ENCODE assay signal across 20 cellular contexts in genomic region chr3:105984837-105985236, GRCh38.
DNase-seq lines count a peak whose midpoint lies in the region; ATAC-seq, FAIRE-seq and TF ChIP-seq lines count a peak whose summit lies in the region.
"Had no signal": no experiment of that assay in that cellular context is flagged by ENCODE, and none has a peak within 500 bp of the region (broad histone marks: within the 10 kb centered on the region; RNA-seq: fewer than 3 reads in every experiment).

No MANE protein-coding gene starts in this region.

- no peak overlapping the region for H3K4me3 ChIP-seq in mammary epithelial cell (replicated peaks in 1 of 3; ENCODE audit: insufficient read depth in 1 of 3, low read depth in 2 of 3, low read length in 3 of 3)
- H3K4me3 ChIP-seq in naive thymus-derived CD4-positive, alpha-beta T cell (ENCODE audit: low read length): peak overlapping the region; percentile 11
- no peak overlapping the region for H3K4me3 ChIP-seq in heart left ventricle
- no peak overlapping the region for H3K4me3 ChIP-seq in colonic mucosa
- H3K4me3 ChIP-seq: BLaER1, SJCRH30 had no signal

- H3K4me3 Mint-ChIP-seq in MCF 10A (ENCODE audit: unreplicated experiment) (no peak overlapping the region), T-helper 17 cell (no peak overlapping the region)
- peak overlapping the region in 3 of 10 donors; percentile 10 to 53 (median 17) for H3K4me3 Mint-ChIP-seq in naive thymus-derived CD4-positive, alpha-beta T cell
- H3K4me3 Mint-ChIP-seq: HFFc6 had no signal

- H3K27ac Mint-ChIP-seq in MCF 10A (ENCODE audit: low read depth, unreplicated experiment): no peak overlapping the region
- no peak overlapping the region for H3K27ac Mint-ChIP-seq in T-helper 17 cell
- no peak overlapping the region for H3K27ac Mint-ChIP-seq in naive thymus-derived CD4-positive, alpha-beta T cell
- H3K27ac Mint-ChIP-seq: HFFc6 had no signal

- H3K4me1 Mint-ChIP-seq in MCF 10A (ENCODE audit: insufficient read depth, unreplicated experiment) (no peaks in the 10 kb centered on the region), T-helper 17 cell (peaks cover 21% of the 10 kb centered on the region)
- peaks cover 24 to 41% (median 38%) of the 10 kb centered on the region in 7 donors for H3K4me1 Mint-ChIP-seq in naive thymus-derived CD4-positive, alpha-beta T cell

- FAIRE-seq in HTR-8/SVneo (lab: Jason Lieb, UNC): no peak
- FAIRE-seq: A204.1, G401.6 had no signal

- WGBS in mammary epithelial cell (ENCODE audit: low coverage, missing lambda C conversion rate): 100% methylated on average over 1 of the region's 1 CpG
- 93 to 99% (median 96%) methylated on average over 1 of the region's 1 CpG for WGBS in heart left ventricle, 4 donors

- intact Hi-C loops in mammary epithelial cell (cut with micrococcal nuclease): no loop called here
- intact Hi-C loops in MCF 10A (cut with micrococcal nuclease): no loop called here
- intact Hi-C loops in naive thymus-derived CD4-positive, alpha-beta T cell (cut with micrococcal nuclease): loop anchor here in 1 of 2 donors (5.0 kb wide), 1 partner anchor 192 kb away; no protein-coding TSS in a partner anchor
- intact Hi-C loops in heart left ventricle (cut with DNase I): no loop called here
- intact Hi-C loops in colonic mucosa (cut with DNase I): no loop called here

- H2AFZ ChIP-seq in mammary epithelial cell (ENCODE audit: low read depth, low read length): no peak overlapping the region

- H3K36me3 ChIP-seq in mammary epithelial cell (ENCODE audit: insufficient read depth, low read length): no peaks in the 10 kb centered on the region
- no peaks in the 10 kb centered on the region for H3K36me3 ChIP-seq in naive thymus-derived CD4-positive, alpha-beta T cell (ENCODE audit: control insufficient read depth in 2 of 3, insufficient read depth in 3 of 3, low read length in 3 of 3)
- no peaks in the 10 kb centered on the region for H3K36me3 ChIP-seq in heart left ventricle
- H3K36me3 ChIP-seq in colonic mucosa: no peaks in the 10 kb centered on the region
- H3K36me3 ChIP-seq: BLaER1, SJCRH30 had no signal

- TF ChIP-seq CTCF in mammary epithelial cell (conservative IDR thresholded peaks at IDR 0.05 in 1 of 2, IDR thresholded peaks at IDR 0.05 in 1 of 2; ENCODE audit: extremely low read depth in 1 of 2, insufficient read depth in 1 of 2, low read depth in 1 of 2, low read length in 2 of 2): no peak
- no peak for TF ChIP-seq CTCF in MCF 10A (IDR thresholded peaks at IDR 0.05; ENCODE audit: unreplicated experiment)
- no peak for TF ChIP-seq CTCF in heart left ventricle (IDR thresholded peaks at IDR 0.05)
- no peak for TF ChIP-seq CTCF in colonic mucosa (IDR thresholded peaks at IDR 0.05)

- in situ Hi-C loops in mammary epithelial cell (cut with MboI; ENCODE audit: low sequenced_read_pairs in 2 of 2): no loop called here

- no TSS peak for BruUV-seq in mammary epithelial cell (replicated peaks; lab: Mats Ljungman, UMichigan)
- BruUV-seq in MCF 10A (replicated peaks; lab: Mats Ljungman, UMichigan): no TSS peak

- H3K9me3 ChIP-seq in mammary epithelial cell (replicated peaks; ENCODE audit: insufficient read depth, low read length) (no peaks in the 10 kb centered on the region), T-helper 17 cell (ENCODE audit: control insufficient read depth, low read length, poor library complexity, severe bottlenecking) (no peaks in the 10 kb centered on the region), heart left ventricle (peaks cover 0 to 15% (median 7%) of the 10 kb centered on the region in 12 donors), colonic mucosa (no peaks in the 10 kb centered on the region)
- H3K9me3 ChIP-seq in naive thymus-derived CD4-positive, alpha-beta T cell (ENCODE audit: control insufficient read depth in 2 of 3, low read length in 3 of 3): no peaks in the 10 kb centered on the region
- H3K9me3 ChIP-seq: SJCRH30 had no signal

- POLR2A ChIA-PET in MCF 10A (lab: Yijun Ruan, JAX): no interaction called here
- POLR2A ChIA-PET in naive thymus-derived CD4-positive, alpha-beta T cell (lab: Charles Lee): no interaction called here

- no peak for TF ChIP-seq POLR2A in heart left ventricle (IDR thresholded peaks at IDR 0.05)

- DNase-seq in mammary epithelial cell (peak; percentile 40), MCF 10A (ENCODE audit: unreplicated experiment) (no peak), HTR-8/SVneo (ENCODE audit: insufficient read length, low spot score) (peak; percentile 36), T-helper 17 cell (no peak), hippocampal formation (lab: John Stamatoyannopoulos, UW) (no peak), heart left ventricle (no peak), colonic mucosa (no peak)
- no peak for DNase-seq in naive thymus-derived CD4-positive, alpha-beta T cell
- DNase-seq: DMS79, HFFc6, NCI-H1417, NCI-H187 treated with DMSO at 0.1 percent for 48 hours, NCI-H345, NCI-H526, PC-3, SW 1271 had no signal

- H3K4me2 ChIP-seq in mammary epithelial cell (ENCODE audit: insufficient read depth, low read depth, low read length): no peak overlapping the region
- H3K4me2 ChIP-seq: BLaER1 had no signal

- no peaks in the 10 kb centered on the region for H3K36me3 Mint-ChIP-seq in MCF 10A (ENCODE audit: insufficient read depth, unreplicated experiment)
- peaks cover 3% of the 10 kb centered on the region for H3K36me3 Mint-ChIP-seq in T-helper 17 cell (ENCODE audit: low read depth)
- peaks cover 0 to 35% (median 5%) of the 10 kb centered on the region in 5 donors for H3K36me3 Mint-ChIP-seq in naive thymus-derived CD4-positive, alpha-beta T cell

- H3K27me3 Mint-ChIP-seq in MCF 10A (ENCODE audit: insufficient read depth, unreplicated experiment): no peaks in the 10 kb centered on the region
- no peaks in the 10 kb centered on the region for H3K27me3 Mint-ChIP-seq in T-helper 17 cell
- H3K27me3 Mint-ChIP-seq in naive thymus-derived CD4-positive, alpha-beta T cell: no peaks in the 10 kb centered on the region

- CTCF ChIA-PET in mammary epithelial cell (lab: Charles Lee; ENCODE audit: low non-redundant PET) (no interaction called here), MCF 10A (lab: Yijun Ruan, JAX) (no interaction called here)
- CTCF ChIA-PET in naive thymus-derived CD4-positive, alpha-beta T cell (lab: Charles Lee): no interaction called here

- H3K9ac ChIP-seq in mammary epithelial cell (ENCODE audit: insufficient read depth, low read length) (no peak overlapping the region), colonic mucosa (ENCODE audit: low read depth in 2 of 2, low read length in 2 of 2) (no peak overlapping the region)
- H3K9ac ChIP-seq: BLaER1 had no signal

- dilution Hi-C loops in mammary epithelial cell (cut with HindIII; ENCODE audit: low sequenced_read_pairs): no loop called here

- H3K4me1 ChIP-seq in mammary epithelial cell (ENCODE audit: insufficient read depth, low read length) (no peaks in the 10 kb centered on the region), heart left ventricle (no peaks in the 10 kb centered on the region), colonic mucosa (no peaks in the 10 kb centered on the region)
- H3K4me1 ChIP-seq in naive thymus-derived CD4-positive, alpha-beta T cell (ENCODE audit: control insufficient read depth in 2 of 2, insufficient read depth in 2 of 2, low read length in 2 of 2): peaks cover 8 to 12% of the 10 kb centered on the region in 2 donors
- H3K4me1 ChIP-seq: BLaER1 had no signal

- H3K9me3 Mint-ChIP-seq in MCF 10A (ENCODE audit: unreplicated experiment): peaks cover 21% of the 10 kb centered on the region
- H3K9me3 Mint-ChIP-seq in naive thymus-derived CD4-positive, alpha-beta T cell: peaks cover 0 to 29% (median 6%) of the 10 kb centered on the region in 11 donors

- no peaks in the 10 kb centered on the region for H3K79me2 ChIP-seq in mammary epithelial cell (ENCODE audit: insufficient read depth, low read length)

- H3K27me3 ChIP-seq in mammary epithelial cell (ENCODE audit: insufficient read depth, low read length) (no peaks in the 10 kb centered on the region), heart left ventricle (no peaks in the 10 kb centered on the region), colonic mucosa (no peaks in the 10 kb centered on the region)
- H3K27me3 ChIP-seq in naive thymus-derived CD4-positive, alpha-beta T cell (ENCODE audit: control insufficient read depth in 2 of 2, insufficient read depth in 2 of 2, low read length in 2 of 2): no peaks in the 10 kb centered on the region
- H3K27me3 ChIP-seq: BLaER1, SJCRH30 had no signal

- ATAC-seq in T-helper 17 cell (peak; percentile 69), heart left ventricle (no peak)
- no peak for ATAC-seq in naive thymus-derived CD4-positive, alpha-beta T cell
- ATAC-seq: PC-3 had no signal

- H4K20me1 ChIP-seq in mammary epithelial cell (ENCODE audit: insufficient read depth, low read length): no peaks in the 10 kb centered on the region
- H4K20me1 ChIP-seq: BLaER1 had no signal

- H3K27ac ChIP-seq in mammary epithelial cell (ENCODE audit: insufficient read depth, low read depth, low read length): no peak overlapping the region
- no peak overlapping the region for H3K27ac ChIP-seq in naive thymus-derived CD4-positive, alpha-beta T cell (ENCODE audit: low read depth, low read length)
- H3K27ac ChIP-seq in heart left ventricle: no peak overlapping the region
- H3K27ac ChIP-seq in colonic mucosa: no peak overlapping the region
- H3K27ac ChIP-seq: BLaER1, SJCRH30 had no signal

Comparison
In these comparisons a context has a peak if more than half of its experiments do, and no peak if none do; other contexts are left out.
1. DNase-seq: peak in mammary epithelial cell (single experiment) and HTR-8/SVneo (single experiment); none in MCF 10A (single experiment), T-helper 17 cell (0 of 3), naive thymus-derived CD4-positive, alpha-beta T cell (0 of 9), hippocampal formation (0 of 2), heart left ventricle (0 of 5) and colonic mucosa (single experiment).